ENCODE assay signal across 15 cellular contexts in genomic region chr18:80183273-80184050, GRCh38.
"Had no signal": no experiment of that assay in that cellular context is flagged by ENCODE, and none has a peak within 500 bp of the region (broad histone marks: within the 10 kb centered on the region; RNA-seq: fewer than 3 reads in every experiment).

No MANE protein-coding gene starts in this region.

- H3K9me3 Mint-ChIP-seq: activated CD8-positive, alpha-beta T cell treated with anti-CD3 and anti-CD28 coated beads for 36 hours; activated T-cell treated with anti-CD3 and anti-CD28 coated beads, Interleukin-2, amount 50 U/mL, for 72 hours; central memory CD8-positive, alpha-beta T cell; memory B cell had no signal

- H3K9me3 ChIP-seq: pancreas, thoracic aorta, uterus had no signal

- H3K36me3 ChIP-seq: pancreas, thoracic aorta, uterus had no signal

- H3K27ac ChIP-seq: pancreas, thoracic aorta, uterus had no signal

- H3K36me3 Mint-ChIP-seq: memory B cell had no signal

- H3K27me3 Mint-ChIP-seq: activated CD8-positive, alpha-beta T cell treated with anti-CD3 and anti-CD28 coated beads for 36 hours; central memory CD8-positive, alpha-beta T cell; dendritic cell treated with granulocyte-macrophage colony-stimulating factor and Interleukin-4, amounts not matched to agents 40 ng/mL and 50 ng/mL, for 4 days had no signal

- DNase-seq: activated CD4-positive, alpha-beta T cell treated with anti-CD3 and anti-CD28 coated beads for 1 hour; activated CD8-positive, alpha-beta memory T cell treated with anti-CD3 and anti-CD28 coated beads, Interleukin-2, amount 50 U/mL, for 4 hours; activated CD8-positive, alpha-beta T cell treated with anti-CD3 and anti-CD28 coated beads for 36 hours; activated naive CD4-positive, alpha-beta T cell; activated T-cell treated with anti-CD3 and anti-CD28 coated beads, Interleukin-2, amount 50 U/mL, for 72 hours; pancreas; stimulated activated CD4-positive, alpha-beta T cell treated with anti-CD3 and anti-CD28 coated beads, Interleukin-4, amount 100 ng/mL, for 4 hours; stimulated activated naive CD8-positive, alpha-beta T cell treated with anti-CD3 and anti-CD28 coated beads, Interleukin-15, amount 100 ng/mL, for 72 hours; SW 1271; uterus had no signal

- H3K4me1 ChIP-seq: pancreas, uterus had no signal

- H3K27ac Mint-ChIP-seq: activated CD8-positive, alpha-beta T cell treated with anti-CD3 and anti-CD28 coated beads for 36 hours; activated T-cell treated with anti-CD3 and anti-CD28 coated beads, Interleukin-2, amount 50 U/mL, for 72 hours; dendritic cell treated with granulocyte-macrophage colony-stimulating factor and Interleukin-4, amounts not matched to agents 40 ng/mL and 50 ng/mL, for 4 days; memory B cell; T-helper 2 cell treated with Interferon-gamma antibody and Interleukin-4, amounts not matched to agents 5 μg/mL and 100 μg/mL, for 36 hours had no signal

- ATAC-seq: activated CD8-positive, alpha-beta T cell treated with anti-CD3 and anti-CD28 coated beads for 36 hours; activated T-cell treated with anti-CD3 and anti-CD28 coated beads, Interleukin-2, amount 50 U/mL, for 72 hours; pancreas; stimulated activated naive CD8-positive, alpha-beta T cell treated with anti-CD3 and anti-CD28 coated beads, Interleukin-15, amount 100 ng/mL, for 72 hours had no signal

- H3K4me1 Mint-ChIP-seq: stimulated activated naive CD8-positive, alpha-beta T cell treated with anti-CD3 and anti-CD28 coated beads, Interleukin-15, amount 100 ng/mL, for 72 hours had no signal

- H3K4me3 ChIP-seq: pancreas, thoracic aorta, uterus had no signal

- H3K4me3 Mint-ChIP-seq: activated CD8-positive, alpha-beta T cell treated with anti-CD3 and anti-CD28 coated beads for 36 hours; activated T-cell treated with anti-CD3 and anti-CD28 coated beads, Interleukin-2, amount 50 U/mL, for 72 hours; central memory CD8-positive, alpha-beta T cell; dendritic cell treated with granulocyte-macrophage colony-stimulating factor and Interleukin-4, amounts not matched to agents 40 ng/mL and 50 ng/mL, for 4 days; memory B cell; stimulated activated naive CD8-positive, alpha-beta T cell treated with anti-CD3 and anti-CD28 coated beads, Interleukin-15, amount 100 ng/mL, for 72 hours; T-helper 2 cell treated with Interferon-gamma antibody and Interleukin-4, amounts not matched to agents 5 μg/mL and 100 μg/mL, for 36 hours had no signal

- H3K27me3 ChIP-seq: pancreas, uterus had no signal
